Comparison of ENCODE assay signal across 9 cellular contexts in genomic region chr5:174723979-174724483, GRCh38. TPM values are rescaled to one million over a fixed set of nuclear protein-coding genes. Genes with fewer than 3 reads are reported as not detected.
DNase-seq lines count a peak whose midpoint lies in the region; ATAC-seq, FAIRE-seq and TF ChIP-seq lines count a peak whose summit lies in the region.
"Had no signal": no experiment of that assay in that cellular context is flagged by ENCODE, and none has a peak within 500 bp of the region (broad histone marks: within the 10 kb centered on the region; RNA-seq: fewer than 3 reads in every experiment).

No MANE protein-coding gene starts in this region.

- H3K79me2 ChIP-seq in astrocyte (ENCODE audit: insufficient read depth, low read length) (peaks cover 5% of the 10 kb centered on the region), MM.1S (ENCODE audit: low read length) (no peaks in the 10 kb centered on the region)

- peak overlapping the region; percentile 42 for H3K4me3 Mint-ChIP-seq in T-helper 2 cell treated with Interferon-gamma antibody and Interleukin-4, amounts not matched to agents 5 μg/mL and 100 μg/mL, for 36 hours
- peak overlapping the region; percentile 83 for H3K4me3 Mint-ChIP-seq in astrocyte (ENCODE audit: unreplicated experiment)

- no peaks in the 10 kb centered on the region for H3F3A ChIP-seq in MM.1S (ENCODE audit: insufficient read depth, low read length)

- peaks cover 89% of the 10 kb centered on the region for H3K27me3 Mint-ChIP-seq in T-helper 2 cell treated with Interferon-gamma antibody and Interleukin-4, amounts not matched to agents 5 μg/mL and 100 μg/mL, for 36 hours (ENCODE audit: low read depth)
- peaks cover 86% of the 10 kb centered on the region for H3K27me3 Mint-ChIP-seq in astrocyte (ENCODE audit: low read depth, unreplicated experiment)

- peaks cover 3% of the 10 kb centered on the region for H3K4me1 Mint-ChIP-seq in T-helper 2 cell treated with Interferon-gamma antibody and Interleukin-4, amounts not matched to agents 5 μg/mL and 100 μg/mL, for 36 hours (ENCODE audit: low read depth)
- H3K4me1 Mint-ChIP-seq in astrocyte (ENCODE audit: low read depth, unreplicated experiment), result peaks cover 3% of the 10 kb centered on the region

- H3K27me3 ChIP-seq in astrocyte (ENCODE audit: insufficient read depth, low read length) (peaks cover 72% of the 10 kb centered on the region), suprapubic skin (peaks cover 61% of the 10 kb centered on the region), MM.1S (replicated peaks; ENCODE audit: insufficient read depth, low read length) (peaks cover 19% of the 10 kb centered on the region)

- H3K4me2 ChIP-seq in astrocyte (ENCODE audit: low read length) (peak overlapping the region; percentile 98), MM.1S (ENCODE audit: low read depth, low read length) (no peak overlapping the region)

- no peak overlapping the region for H3K27ac ChIP-seq in astrocyte (ENCODE audit: low read depth, low read length)
- H3K27ac ChIP-seq in suprapubic skin, result no peak overlapping the region
- no peak overlapping the region for H3K27ac ChIP-seq in MM.1S (ENCODE audit: low read length)

- DNase-seq in T-helper 2 cell treated with Interferon-gamma antibody and Interleukin-4, amounts not matched to agents 5 μg/mL and 100 μg/mL, for 36 hours (ENCODE audit: low spot score), result no peak
- no peak for DNase-seq in T-helper 2 cell
- no peak for DNase-seq in astrocyte (ENCODE audit: low read depth)
- peak; percentile 71 for DNase-seq in islet precursor cell
- DNase-seq in suprapubic skin (ENCODE audit: low spot score in 2 of 2), result no peak
- no peak for DNase-seq in MM.1S
- DNase-seq: AML-193 had no signal

- no peaks in the 10 kb centered on the region for H3K9me3 ChIP-seq in astrocyte (ENCODE audit: insufficient read depth, low read depth, low read length)
- H3K9me3 ChIP-seq in suprapubic skin, result no peaks in the 10 kb centered on the region
- no peaks in the 10 kb centered on the region for H3K9me3 ChIP-seq in MM.1S (replicated peaks; ENCODE audit: insufficient read depth, low read length)

- TF ChIP-seq CTCF in astrocyte (IDR thresholded peaks at IDR 0.05; ENCODE audit: insufficient read depth, low read depth, low read length), result peak; percentile 9
- TF ChIP-seq CTCF in suprapubic skin (IDR thresholded peaks at IDR 0.05), result no peak
- TF ChIP-seq CTCF in MM.1S (IDR thresholded peaks at IDR 0.05; ENCODE audit: low read length), result no peak

- H3K9me3 Mint-ChIP-seq in T-helper 2 cell treated with Interferon-gamma antibody and Interleukin-4, amounts not matched to agents 5 μg/mL and 100 μg/mL, for 36 hours, result no peaks in the 10 kb centered on the region
- peaks cover 6% of the 10 kb centered on the region for H3K9me3 Mint-ChIP-seq in astrocyte (ENCODE audit: unreplicated experiment)

- H3K9ac ChIP-seq in astrocyte (ENCODE audit: low read length) (no peak overlapping the region), MM.1S (ENCODE audit: low read length) (no peak overlapping the region)

- no peak for ATAC-seq in HG02884 (IDR thresholded peaks at IDR 0.05; ENCODE audit: unreplicated experiment)
- no peak for ATAC-seq in HG03520 (IDR thresholded peaks at IDR 0.05; ENCODE audit: unreplicated experiment)

- H2AFZ ChIP-seq in astrocyte (ENCODE audit: low read depth, low read length) (peak overlapping the region; percentile 64), MM.1S (ENCODE audit: low read length) (no peak overlapping the region)

- no peak for TF ChIP-seq POLR2A in suprapubic skin (IDR thresholded peaks at IDR 0.05)

- peak overlapping the region; percentile 76 for H3K27ac Mint-ChIP-seq in T-helper 2 cell treated with Interferon-gamma antibody and Interleukin-4, amounts not matched to agents 5 μg/mL and 100 μg/mL, for 36 hours
- H3K27ac Mint-ChIP-seq in astrocyte (ENCODE audit: unreplicated experiment), result peak overlapping the region; percentile 15

- no peak for TF ChIP-seq EP300 in suprapubic skin (IDR thresholded peaks at IDR 0.05)

- no peaks in the 10 kb centered on the region for H3K9me2 ChIP-seq in MM.1S (replicated peaks; ENCODE audit: insufficient read depth, low read length)

- H3K36me3 Mint-ChIP-seq in T-helper 2 cell treated with Interferon-gamma antibody and Interleukin-4, amounts not matched to agents 5 μg/mL and 100 μg/mL, for 36 hours (ENCODE audit: low read depth), result no peaks in the 10 kb centered on the region
- H3K36me3 Mint-ChIP-seq in astrocyte (ENCODE audit: low read depth, unreplicated experiment), result peaks cover 5% of the 10 kb centered on the region

- H3K36me3 ChIP-seq in astrocyte (ENCODE audit: insufficient read depth, low read length), result no peaks in the 10 kb centered on the region
- H3K36me3 ChIP-seq in suprapubic skin, result peaks cover under 1% of the 10 kb centered on the region
- H3K36me3 ChIP-seq in MM.1S (replicated peaks; ENCODE audit: insufficient read depth, low read length), result no peaks in the 10 kb centered on the region

- peak overlapping the region; percentile 77 for H3K4me3 ChIP-seq in astrocyte (ENCODE audit: insufficient read depth, low read depth, low read length)
- peak overlapping the region; percentile 85 for H3K4me3 ChIP-seq in suprapubic skin
- no peak overlapping the region for H3K4me3 ChIP-seq in MM.1S (ENCODE audit: low read length)

- H3K4me1 ChIP-seq in astrocyte (ENCODE audit: insufficient read depth, low read length), result peaks cover 13% of the 10 kb centered on the region
- H3K4me1 ChIP-seq in suprapubic skin, result peaks cover 41% of the 10 kb centered on the region
- H3K4me1 ChIP-seq in MM.1S (ENCODE audit: low read length), result no peaks in the 10 kb centered on the region

- no peak for FAIRE-seq in astrocyte (lab: Jason Lieb, UNC)

- 6% methylated on average over 20 of the region's 20 CpGs for WGBS in suprapubic skin

- H4K20me1 ChIP-seq in astrocyte (ENCODE audit: insufficient read depth, low read length), result peaks cover 16% of the 10 kb centered on the region
- no peaks in the 10 kb centered on the region for H4K20me1 ChIP-seq in MM.1S (ENCODE audit: insufficient read depth, low read length)

RNA-seq across cellular contexts. Expression of gene MSX2, which starts 0.4 kb away (rescaled TPM):
- total RNA-seq in astrocyte, result 5.6 and 12.0 TPM in 2 replicates
- 10 to 100 TPM in 2 of 4 donors, 1 to 10 TPM in 2; 3.5 to 23.1 (median 9.9) TPM for total RNA-seq in suprapubic skin
